In the genomic region with DNA sequence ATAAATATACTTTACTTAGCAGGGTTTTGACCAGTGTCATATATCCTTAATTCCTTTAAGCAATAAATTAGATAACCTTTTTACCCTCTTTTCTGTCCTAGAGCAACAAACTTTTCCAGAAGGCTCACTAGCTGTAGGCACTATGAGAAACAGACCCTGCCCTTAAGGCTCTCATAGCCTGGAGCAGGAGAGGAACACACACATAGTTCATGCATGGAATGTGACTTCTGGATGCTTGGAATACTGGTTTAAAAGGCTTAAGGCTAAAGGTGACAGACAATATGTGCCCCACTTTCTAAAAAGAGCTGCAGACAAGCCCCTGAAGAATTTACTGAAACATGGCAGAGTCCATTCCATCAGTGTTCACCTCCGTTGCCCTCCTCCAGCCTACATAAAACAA, we compare ENCODE assay signal across 14 cellular contexts.
"Had no signal": no experiment of that assay in that cellular context is flagged by ENCODE, and none has a peak within 500 bp of the region (broad histone marks: within the 10 kb centered on the region; RNA-seq: fewer than 3 reads in every experiment).

No MANE protein-coding gene starts in this region.

- H3K4me3 ChIP-seq: dorsolateral prefrontal cortex, gastrocnemius medialis, mucosa of descending colon, right atrium auricular region, sigmoid colon had no signal

- H3K36me3 ChIP-seq: gastrocnemius medialis, right atrium auricular region, sigmoid colon had no signal

- H3K4me1 ChIP-seq: gastrocnemius medialis, right atrium auricular region, sigmoid colon had no signal

- DNase-seq: cortex of kidney; dorsolateral prefrontal cortex; effector CD8-positive, alpha-beta T cell; gastrocnemius medialis; left colon; mucosa of descending colon; naive thymus-derived CD8-positive, alpha-beta T cell; posterior cingulate gyrus; sigmoid colon; small intestine; stimulated activated CD4-positive, alpha-beta T cell treated with anti-CD3 and anti-CD28 coated beads, Interleukin-12 subunit alpha, Interleukin-12 subunit beta, amount 100 ng/mL, for 4 hours; stimulated activated naive CD4-positive, alpha-beta T cell treated with Interleukin-2 at 50 U/mL for 16 hours had no signal

- H3K27me3 ChIP-seq: dorsolateral prefrontal cortex, gastrocnemius medialis, right atrium auricular region, sigmoid colon had no signal

- H3K27ac ChIP-seq: dorsolateral prefrontal cortex, gastrocnemius medialis, right atrium auricular region, sigmoid colon had no signal

- FAIRE-seq: small intestine, urothelium cell line had no signal

- H3K9me3 ChIP-seq: gastrocnemius medialis, mucosa of descending colon, right atrium auricular region, sigmoid colon had no signal
